Comparison of ENCODE assay signal across 6 cellular contexts in the genomic region with DNA sequence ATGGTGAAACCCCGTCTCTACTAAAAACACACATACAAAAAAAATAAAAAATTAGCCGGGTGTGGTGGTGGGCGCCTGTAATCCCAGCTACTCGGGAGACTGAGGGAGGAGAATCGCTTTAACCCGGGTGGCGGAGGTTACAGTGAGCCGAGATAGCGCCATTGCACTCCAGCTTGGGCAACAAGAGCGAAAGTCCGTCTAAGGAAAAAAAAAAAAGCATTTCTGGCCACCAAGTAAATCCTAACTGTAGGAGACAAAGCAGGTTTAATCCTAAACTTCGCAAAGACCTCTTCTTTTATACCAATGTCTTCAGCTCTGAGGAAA. TPM values are rescaled to one million over a fixed set of nuclear protein-coding genes. Genes with fewer than 3 reads are reported as not detected.
A peak's percentile ranks its signal among the peaks of the same experiment; 100 is the strongest.
DNase-seq lines count a peak whose midpoint lies in the region; ATAC-seq and TF ChIP-seq lines count a peak whose summit lies in the region.
"Not testable (repeated sequence)": the region's sequence is repeated elsewhere in the genome, so short reads cannot be mapped to it uniquely, and the experiment has no call there.

No MANE protein-coding gene starts in this region.

- peak overlapping the region; percentile 66 to 87 for H3K9ac ChIP-seq in mucosa of rectum (ENCODE audit: low read depth in 1 of 2, low read length in 2 of 2)

- H3K9me3 Mint-ChIP-seq in CD8-positive, alpha-beta memory T cell; activated naive CD8-positive, alpha-beta T cell (ENCODE audit: low read depth); stimulated activated naive B cell treated with anti-CD40 and anti-IgM and Interleukin-4, amounts not matched to agents 10 μg/mL and 1 μg/mL and 100 μg/mL, for 72 hours: not testable (repeated sequence)

- H3K27ac ChIP-seq in CD8-positive, alpha-beta memory T cell (ENCODE audit: low read depth, low read length); OCI-LY7 (ENCODE audit: low read depth, low read length, poor library complexity, severe bottlenecking); mucosa of rectum (ENCODE audit: low read depth in 2 of 2, low read length in 2 of 2): not testable (repeated sequence)
- peak overlapping the region in 3 of 4 donors; percentile 83 to 91 (median 89) for H3K27ac ChIP-seq in esophagus squamous epithelium

- H4K20me1 ChIP-seq in OCI-LY7 (ENCODE audit: insufficient read depth, low read length) = not testable (repeated sequence)

- intact Hi-C loops in OCI-LY7 (cut with micrococcal nuclease; ENCODE audit: unreplicated experiment) = loop anchor here (2.0 kb wide), 1 partner anchor 42 kb away; the partner anchor contains the start of gene TMEM150A
- intact Hi-C loops in esophagus squamous epithelium (cut with DNase I) = not testable (repeated sequence)

- CTCF ChIA-PET in CD8-positive, alpha-beta memory T cell (lab: Charles Lee) = interaction anchor here (0.7 to 14.9 kb wide), 3 partner anchors 8 to 208 kb away, joined by 3 to 327 read pairs (median 10); partner anchors contain the start of gene SH2D6
- CTCF ChIA-PET in OCI-LY7 (lab: Charles Lee; ENCODE audit: unreplicated experiment) = interaction anchor here (0.5 to 1.3 kb wide), 3 partner anchors 34 to 141 kb away, joined by 3 to 5 read pairs (median 3); partner anchors contain the start of gene C2orf68

- ATAC-seq in stimulated activated naive B cell treated with anti-CD40 and anti-IgM and Interleukin-4, amounts not matched to agents 10 μg/mL and 1 μg/mL and 100 μg/mL, for 72 hours (replicated peaks) = not testable (repeated sequence)

- peaks cover 12% of the 10 kb centered on the region for H3K4me1 ChIP-seq in CD8-positive, alpha-beta memory T cell (ENCODE audit: insufficient read depth, low read length)
- H3K4me1 ChIP-seq in OCI-LY7 (ENCODE audit: insufficient read depth, low read length, poor library complexity, severe bottlenecking) (peaks cover 30% of the 10 kb centered on the region), esophagus squamous epithelium (peaks cover 16 to 29% (median 16%) of the 10 kb centered on the region in 3 donors)
- not testable (repeated sequence) for H3K4me1 ChIP-seq in mucosa of rectum (ENCODE audit: control insufficient read depth in 2 of 2, insufficient read depth in 2 of 2, low read length in 2 of 2)

- not testable (repeated sequence) for H3K27me3 ChIP-seq in CD8-positive, alpha-beta memory T cell (ENCODE audit: insufficient read depth, low read length, poor library complexity, severe bottlenecking); esophagus squamous epithelium; mucosa of rectum (ENCODE audit: control insufficient read depth in 2 of 2, insufficient read depth in 2 of 2, low read length in 2 of 2)

- not testable (repeated sequence) for H3K9me3 ChIP-seq in CD8-positive, alpha-beta memory T cell (ENCODE audit: low read length); OCI-LY7 (ENCODE audit: low read length); esophagus squamous epithelium; mucosa of rectum (ENCODE audit: control insufficient read depth in 2 of 2, low read length in 2 of 2)

- peak overlapping the region; percentile 95 to 98 (median 97) for H3K4me3 Mint-ChIP-seq in CD8-positive, alpha-beta memory T cell
- H3K4me3 Mint-ChIP-seq in activated naive CD8-positive, alpha-beta T cell = peak overlapping the region; percentile 98
- peak overlapping the region; percentile 93 to 94 for H3K4me3 Mint-ChIP-seq in stimulated activated naive B cell treated with anti-CD40 and anti-IgM and Interleukin-4, amounts not matched to agents 10 μg/mL and 1 μg/mL and 100 μg/mL, for 72 hours

- peaks cover 0 to 37% (median 5%) of the 10 kb centered on the region in 3 donors for H3K36me3 Mint-ChIP-seq in CD8-positive, alpha-beta memory T cell
- not testable (repeated sequence) for H3K36me3 Mint-ChIP-seq in activated naive CD8-positive, alpha-beta T cell
- H3K36me3 Mint-ChIP-seq in stimulated activated naive B cell treated with anti-CD40 and anti-IgM and Interleukin-4, amounts not matched to agents 10 μg/mL and 1 μg/mL and 100 μg/mL, for 72 hours = peaks cover 5 to 13% of the 10 kb centered on the region in 2 donors

- DNase-seq in CD8-positive, alpha-beta memory T cell; OCI-LY7 (ENCODE audit: low spot score); esophagus squamous epithelium (lab: John Stamatoyannopoulos, UW); stimulated activated naive B cell treated with anti-CD40 and anti-IgM and Interleukin-4, amounts not matched to agents 10 μg/mL and 1 μg/mL and 100 μg/mL, for 72 hours: not testable (repeated sequence)

- peaks cover 13% of the 10 kb centered on the region for H3K79me2 ChIP-seq in OCI-LY7 (ENCODE audit: insufficient read depth, low read depth, low read length)

- TF ChIP-seq POLR2A in esophagus squamous epithelium (IDR thresholded peaks at IDR 0.05) = not testable (repeated sequence)

- not testable (repeated sequence) for H3K9me2 ChIP-seq in OCI-LY7 (ENCODE audit: insufficient read depth, low read length)

- not testable (repeated sequence) for H3K36me3 ChIP-seq in CD8-positive, alpha-beta memory T cell (ENCODE audit: insufficient read depth, low read length)
- peaks cover 31% of the 10 kb centered on the region for H3K36me3 ChIP-seq in OCI-LY7 (ENCODE audit: insufficient read depth, low read length)
- peaks cover 5 to 40% (median 8%) of the 10 kb centered on the region in 3 donors for H3K36me3 ChIP-seq in esophagus squamous epithelium
- H3K36me3 ChIP-seq in mucosa of rectum (ENCODE audit: control insufficient read depth in 2 of 2, insufficient read depth in 2 of 2, low read length in 2 of 2) = peaks cover 15 to 18% of the 10 kb centered on the region in 2 donors

- H3K4me3 ChIP-seq in CD8-positive, alpha-beta memory T cell (ENCODE audit: low read length) = peak overlapping the region; percentile 87
- H3K4me3 ChIP-seq in OCI-LY7 (ENCODE audit: low read depth, low read length, poor library complexity, severe bottlenecking) (peak overlapping the region; percentile 79), esophagus squamous epithelium (peak overlapping the region in 3 of 4 donors; percentile 72 to 91 (median 84)), mucosa of rectum (ENCODE audit: low read length in 2 of 2) (peak overlapping the region; percentile 90 to 98)

- H2AFZ ChIP-seq in OCI-LY7 (ENCODE audit: low read length) = not testable (repeated sequence)

- BruUV-seq in OCI-LY7 (replicated peaks; lab: Mats Ljungman, UMichigan) = not testable (repeated sequence)

- 75 to 77% methylated on average over 11 to 12 of the region's 12 CpGs for WGBS in esophagus squamous epithelium, 2 donors

- TF ChIP-seq CTCF in OCI-LY7 (conservative IDR thresholded peaks at IDR 0.05; ENCODE audit: low read length); esophagus squamous epithelium (IDR thresholded peaks at IDR 0.05): not testable (repeated sequence)

- peaks cover 27 to 31% (median 30%) of the 10 kb centered on the region in 3 donors for H3K4me1 Mint-ChIP-seq in CD8-positive, alpha-beta memory T cell
- H3K4me1 Mint-ChIP-seq in activated naive CD8-positive, alpha-beta T cell (ENCODE audit: low read depth) = peaks cover 33% of the 10 kb centered on the region
- peaks cover 19 to 55% of the 10 kb centered on the region in 2 donors for H3K4me1 Mint-ChIP-seq in stimulated activated naive B cell treated with anti-CD40 and anti-IgM and Interleukin-4, amounts not matched to agents 10 μg/mL and 1 μg/mL and 100 μg/mL, for 72 hours

- peak overlapping the region; percentile 89 to 98 (median 96) for H3K27ac Mint-ChIP-seq in CD8-positive, alpha-beta memory T cell
- H3K27ac Mint-ChIP-seq in activated naive CD8-positive, alpha-beta T cell = not testable (repeated sequence)
- H3K27ac Mint-ChIP-seq in stimulated activated naive B cell treated with anti-CD40 and anti-IgM and Interleukin-4, amounts not matched to agents 10 μg/mL and 1 μg/mL and 100 μg/mL, for 72 hours = peak overlapping the region; percentile 51

- H3K27me3 Mint-ChIP-seq in CD8-positive, alpha-beta memory T cell; activated naive CD8-positive, alpha-beta T cell; stimulated activated naive B cell treated with anti-CD40 and anti-IgM and Interleukin-4, amounts not matched to agents 10 μg/mL and 1 μg/mL and 100 μg/mL, for 72 hours: not testable (repeated sequence)

- POLR2A ChIA-PET in CD8-positive, alpha-beta memory T cell (lab: Charles Lee) = interaction anchor here (0.7 to 2.4 kb wide), 5 partner anchors 15 to 142 kb away, joined by 3 to 13 read pairs (median 5); partner anchors contain the start of genes MAT2A, RNF181 and USP39
- POLR2A ChIA-PET in OCI-LY7 (lab: Charles Lee) = interaction anchor here (0.7 to 2.7 kb wide), 8 partner anchors 9 to 233 kb away, joined by 3 to 29 read pairs (median 6); partner anchors contain the start of genes MAT2A, SH2D6, TGOLN2 and VAMP8

- peak overlapping the region; percentile 98 for H3K4me2 ChIP-seq in OCI-LY7 (ENCODE audit: low read length)

RNA-seq across cellular contexts. Expression of gene GGCX, which starts 0.9 kb away (rescaled TPM):
- 10 to 100 TPM; 22.3 to 23.3 TPM for total RNA-seq in CD8-positive, alpha-beta memory T cell
- polyA plus RNA-seq in CD8-positive, alpha-beta memory T cell = 15.7 TPM
- total RNA-seq in OCI-LY7 (2014; rRNA removed; shearing (Covaris generic)) = 16.5 and 33.3 TPM in 2 replicates
- total RNA-seq in OCI-LY7 (2022) = 32.5 and 32.8 TPM in 2 replicates
- total RNA-seq in esophagus squamous epithelium = 10 to 100 TPM; 19.7 to 27.5 (median 23.3) TPM

RNA-seq across cellular contexts. Expression of gene VAMP8, which starts 17.0 kb away (rescaled TPM):
- total RNA-seq in CD8-positive, alpha-beta memory T cell = 10 to 100 TPM; 94.4 to 95.4 TPM
- polyA plus RNA-seq in CD8-positive, alpha-beta memory T cell = 355 TPM
- total RNA-seq in OCI-LY7 (2014; rRNA removed; shearing (Covaris generic)) = 112 and 156 TPM in 2 replicates
- total RNA-seq in OCI-LY7 (2022) = 152 and 160 TPM in 2 replicates
- total RNA-seq in esophagus squamous epithelium = 100 to 1,000 TPM in 1 of 4 donors, 10 to 100 TPM in 3; 78.8 to 144 (median 93.8) TPM

RNA-seq across cellular contexts. Expression of gene MAT2A, which starts 21.4 kb away (rescaled TPM):
- 100 to 1,000 TPM; 371 to 376 TPM for total RNA-seq in CD8-positive, alpha-beta memory T cell
- 121 TPM for polyA plus RNA-seq in CD8-positive, alpha-beta memory T cell
- 336 and 350 TPM in 2 replicates for total RNA-seq in OCI-LY7 (2014; rRNA removed; shearing (Covaris generic))
- 462 and 466 TPM in 2 replicates for total RNA-seq in OCI-LY7 (2022)
- total RNA-seq in esophagus squamous epithelium = 100 to 1,000 TPM in 2 of 4 donors, 10 to 100 TPM in 2; 81.8 to 272 (median 121) TPM

RNA-seq across cellular contexts. Expression of gene VAMP5, which starts 23.9 kb away (rescaled TPM):
- 10 to 100 TPM; 26.4 to 28.0 TPM for total RNA-seq in CD8-positive, alpha-beta memory T cell
- polyA plus RNA-seq in CD8-positive, alpha-beta memory T cell = 151 TPM
- 0.54 and 3.0 TPM in 2 replicates for total RNA-seq in OCI-LY7 (2014; rRNA removed; shearing (Covaris generic))
- 3.8 and 3.9 TPM in 2 replicates for total RNA-seq in OCI-LY7 (2022)
- 10 to 100 TPM in 3 of 4 donors, 1 to 10 TPM in 1; 6.1 to 45.6 (median 17.0) TPM for total RNA-seq in esophagus squamous epithelium

RNA-seq across cellular contexts. Expression of gene RNF181, which starts 35.2 kb away (rescaled TPM):
- total RNA-seq in CD8-positive, alpha-beta memory T cell = 10 to 100 TPM; 88.2 to 95.1 TPM
- polyA plus RNA-seq in CD8-positive, alpha-beta memory T cell = 181 TPM
- total RNA-seq in OCI-LY7 (2014; rRNA removed; shearing (Covaris generic)) = 98.4 and 179 TPM in 2 replicates
- total RNA-seq in OCI-LY7 (2022) (95.1 and 97.8 TPM in 2 replicates), esophagus squamous epithelium (100 to 1,000 TPM in 3 of 4 donors, 10 to 100 TPM in 1; 88.3 to 128 (median 115) TPM)
